In genomic region chr4:2843909-2844584, GRCh38 we compare ENCODE assay signal across 8 cellular contexts.
A peak's percentile ranks its signal among the peaks of the same experiment; 100 is the strongest.
DNase-seq lines count a peak whose midpoint lies in the region; ATAC-seq and TF ChIP-seq lines count a peak whose summit lies in the region.

No MANE protein-coding gene starts in this region.

- H3K4me3 ChIP-seq in muscle layer of duodenum (ENCODE audit: low read depth in 1 of 2, low read length in 2 of 2): peak overlapping the region; percentile 76 to 84

- peak overlapping the region; percentile 63 for H3K27ac ChIP-seq in epithelial cell of prostate
- H3K27ac ChIP-seq in muscle layer of duodenum (ENCODE audit: low read length): peak overlapping the region; percentile 78

- no peaks in the 10 kb centered on the region for H3K9me3 ChIP-seq in muscle layer of duodenum (ENCODE audit: control insufficient read depth in 1 of 2, low read length in 2 of 2)

- H3K4me1 ChIP-seq in muscle layer of duodenum (ENCODE audit: control insufficient read depth in 1 of 2, insufficient read depth in 2 of 2, low read length in 2 of 2): peaks cover 10 to 38% of the 10 kb centered on the region in 2 donors

- no peaks in the 10 kb centered on the region for H3K27me3 ChIP-seq in muscle layer of duodenum (ENCODE audit: low read depth, low read length)

- peak; percentile 49 for DNase-seq in DMS 273 (lab: John Stamatoyannopoulos, UW; ENCODE audit: unreplicated experiment)
- no peak for DNase-seq in DMS 273 treated with DMSO at 0.1 percent for 48 hours (lab: John Stamatoyannopoulos, UW)
- DNase-seq in epithelial cell of prostate (ENCODE audit: low read depth, low spot score): no peak
- DNase-seq in foreskin melanocyte: no peak
- DNase-seq in LoVo (ENCODE audit: low spot score): no peak

- peak; percentile 31 for ATAC-seq in HG02970 (IDR thresholded peaks at IDR 0.05; ENCODE audit: low FRiP score, unreplicated experiment)
- ATAC-seq in SK-N-SH treated with all-trans-retinoic acid at 6 μM for 48 hours: peak; percentile 5

- H3K36me3 ChIP-seq in muscle layer of duodenum (ENCODE audit: control insufficient read depth in 1 of 2, insufficient read depth in 2 of 2, low read length in 2 of 2): no peaks in the 10 kb centered on the region

TF ChIP-seq in SK-N-SH treated with all-trans-retinoic acid at 6 μM for 48 hours, 23 proteins besides CTCF, POLR2A, EP300 and RAD21:
- no peak for TF ChIP-seq CSRNP3 (CRISPR knock-in tag; IDR thresholded peaks at IDR 0.05)
- no peak for TF ChIP-seq PATZ1 (CRISPR knock-in tag; IDR thresholded peaks at IDR 0.05; ENCODE audit: borderline replicate concordance)
- TF ChIP-seq OSR1 (CRISPR knock-in tag; IDR thresholded peaks at IDR 0.05): no peak
- TF ChIP-seq TSHZ2 (CRISPR knock-in tag; IDR thresholded peaks at IDR 0.05): no peak
- TF ChIP-seq TCF4 (CRISPR knock-in tag; IDR thresholded peaks at IDR 0.05; ENCODE audit: borderline replicate concordance): no peak
- TF ChIP-seq RARB (CRISPR knock-in tag; IDR thresholded peaks at IDR 0.05): no peak
- no peak for TF ChIP-seq ZNF70 (CRISPR knock-in tag; IDR thresholded peaks at IDR 0.05)
- TF ChIP-seq ARNTL (CRISPR knock-in tag; IDR thresholded peaks at IDR 0.05; ENCODE audit: borderline replicate concordance, low read depth): no peak
